8 cellular contexts compared by ENCODE assay signal in genomic region chr2:50491541-50492114, GRCh38.
DNase-seq lines count a peak whose midpoint lies in the region; ATAC-seq and TF ChIP-seq lines count a peak whose summit lies in the region.

No MANE protein-coding gene starts in this region.

- in situ Hi-C loops in brain microvascular endothelial cell (cut with HindIII; ENCODE audit: low pct_ligation_motif_present, low sequenced_read_pairs): no loop called here

- TF ChIP-seq CTCF in brain microvascular endothelial cell (IDR thresholded peaks at IDR 0.05; ENCODE audit: low read depth, low read length, missing control alignments) (peak; percentile 76), thoracic aorta (IDR thresholded peaks at IDR 0.05) (peak; percentile 52)

- DNase-seq in DMS53 (lab: John Stamatoyannopoulos, UW) (peak; percentile 64), NCI-H345 (lab: John Stamatoyannopoulos, UW) (peak; percentile 33), brain microvascular endothelial cell (peak; percentile 7), kidney tubule cell (ENCODE audit: low spot score) (peak; percentile 37), thoracic aorta (ENCODE audit: low spot score) (no peak), NOMO-1 treated with DMSO at 0.1 percent for 48 hours (lab: John Stamatoyannopoulos, UW; ENCODE audit: unreplicated experiment) (no peak)

- ATAC-seq in GM19025 (IDR thresholded peaks at IDR 0.05; ENCODE audit: low read depth, unreplicated experiment): peak; percentile 50
- ATAC-seq in HG03103 (IDR thresholded peaks at IDR 0.05; ENCODE audit: low read depth, unreplicated experiment): peak; percentile 49
- peak; percentile 21 for ATAC-seq in thoracic aorta (ENCODE audit: insufficient number of reproducible peaks, low FRiP score, low read depth)

- H3K9me3 ChIP-seq in thoracic aorta: no peaks in the 10 kb centered on the region

- H3K27me3 ChIP-seq in brain microvascular endothelial cell (replicated peaks) (no peaks in the 10 kb centered on the region), thoracic aorta (replicated peaks; ENCODE audit: insufficient read depth) (no peaks in the 10 kb centered on the region)

- no peak overlapping the region for H3K27ac ChIP-seq in brain microvascular endothelial cell
- H3K27ac ChIP-seq in thoracic aorta: no peak overlapping the region

- H3K4me1 ChIP-seq in thoracic aorta (ENCODE audit: control insufficient read depth in 1 of 2, low read depth in 2 of 2): peaks cover 3 to 8% of the 10 kb centered on the region in 2 donors

- no peaks in the 10 kb centered on the region for H3K36me3 ChIP-seq in brain microvascular endothelial cell (replicated peaks)
- no peaks in the 10 kb centered on the region for H3K36me3 ChIP-seq in thoracic aorta

- H3K4me3 ChIP-seq in brain microvascular endothelial cell (ENCODE audit: low read depth, low read length) (no peak overlapping the region), thoracic aorta (no peak overlapping the region)

Comparison
In these comparisons a context has a peak if more than half of its experiments do, and no peak if none do; other contexts are left out.
1. DNase-seq: peak in DMS53 (single experiment), NCI-H345 (single experiment), brain microvascular endothelial cell (single experiment) and kidney tubule cell (single experiment); none in thoracic aorta (single experiment) and NOMO-1 treated with DMSO at 0.1 percent for 48 hours (single experiment).
2. Peak in every context shown above with its lines, with median percentiles within 50 percentile points of each other: ATAC-seq.